Comparison of ENCODE assay signal across 18 cellular contexts in genomic region chr11:110019659-110020058, GRCh38.
A peak's percentile ranks its signal among the peaks of the same experiment; 100 is the strongest.
DNase-seq lines count a peak whose midpoint lies in the region; ATAC-seq, FAIRE-seq and TF ChIP-seq lines count a peak whose summit lies in the region.
"Had no signal": no experiment of that assay in that cellular context is flagged by ENCODE, and none has a peak within 500 bp of the region (broad histone marks: within the 10 kb centered on the region; RNA-seq: fewer than 3 reads in every experiment).

No MANE protein-coding gene starts in this region.

- peak; percentile 39 for DNase-seq in KBM-7
- DNase-seq in OCI-LY7 (ENCODE audit: low spot score) = no peak
- DNase-seq in GM12878 (ENCODE audit: low read depth, low spot score) = no peak
- no peak for DNase-seq in mucosa of gallbladder (ENCODE audit: low spot score)
- no peak for DNase-seq in MG63
- DNase-seq in NCI-H345 (lab: John Stamatoyannopoulos, UW) = no peak
- DNase-seq: C1 segment of cervical spinal cord; Caco-2; CD4-positive, CD25-positive, alpha-beta regulatory T cell; CD8-positive, alpha-beta T cell; DMS153; DND-41; H9 had no signal

- intact Hi-C loops in OCI-LY7 (cut with micrococcal nuclease; ENCODE audit: unreplicated experiment) = no loop called here
- intact Hi-C loops in GM12878 (cut with micrococcal nuclease; ENCODE audit: unreplicated experiment) = no loop called here

- H3K9me3 ChIP-seq in OCI-LY7 (ENCODE audit: low read length) (no peaks in the 10 kb centered on the region), GM12878 (replicated peaks; ENCODE audit: control insufficient read depth, insufficient read depth, low read length) (peaks cover 5% of the 10 kb centered on the region), MG63 (no peaks in the 10 kb centered on the region)
- H3K9me3 ChIP-seq: Caco-2 had no signal

- H3K36me3 ChIP-seq in OCI-LY7 (ENCODE audit: insufficient read depth, low read length) (no peaks in the 10 kb centered on the region), GM12878 (ENCODE audit: control insufficient read depth in 2 of 2, insufficient read depth in 2 of 2, low read length in 1 of 2) (no peaks in the 10 kb centered on the region), MG63 (no peaks in the 10 kb centered on the region)

- no peak overlapping the region for H3K4me3 ChIP-seq in OCI-LY7 (ENCODE audit: low read depth, low read length, poor library complexity, severe bottlenecking)
- no peak overlapping the region for H3K4me3 ChIP-seq in GM12878
- H3K4me3 ChIP-seq in MG63 = no peak overlapping the region
- H3K4me3 ChIP-seq: GM23338 had no signal

- H3K79me2 ChIP-seq in OCI-LY7 (ENCODE audit: insufficient read depth, low read depth, low read length) = no peaks in the 10 kb centered on the region
- H3K79me2 ChIP-seq in GM12878 (ENCODE audit: control insufficient read depth, insufficient read depth, low read length) = no peaks in the 10 kb centered on the region

- H3K4me2 ChIP-seq in OCI-LY7 (ENCODE audit: low read length) (no peak overlapping the region), GM12878 (ENCODE audit: control insufficient read depth, insufficient read depth) (no peak overlapping the region)
- H3K4me2 ChIP-seq: GM23338 had no signal

- H3K9me2 ChIP-seq in OCI-LY7 (ENCODE audit: insufficient read depth, low read length) = no peaks in the 10 kb centered on the region

- TF ChIP-seq RAD21 in GM12878 (IDR thresholded peaks at IDR 0.05; ENCODE audit: insufficient read depth, low read depth, low read length) = no peak

- no peak for TF ChIP-seq CTCF in OCI-LY7 (conservative IDR thresholded peaks at IDR 0.05; ENCODE audit: low read length)
- no peak for TF ChIP-seq CTCF in GM12878 (IDR thresholded peaks at IDR 0.05 in 2 of 3, conservative IDR thresholded peaks at IDR 0.05 in 1 of 3; ENCODE audit: control insufficient read depth in 2 of 3, extremely low read depth in 1 of 3, insufficient read depth in 1 of 3, low read depth in 3 of 3, low read length in 3 of 3)

- RAD21 ChIA-PET in GM12878 (lab: Charles Lee; ENCODE audit: unreplicated experiment) = no interaction called here

- no peak for FAIRE-seq in GM12878 (lab: Jason Lieb, UNC)
- FAIRE-seq: G401.6, GM18507 had no signal

- no peaks in the 10 kb centered on the region for H3K27me3 ChIP-seq in GM12878 (replicated peaks in 1 of 2; ENCODE audit: control insufficient read depth in 2 of 2, insufficient read depth in 2 of 2, low read length in 1 of 2)
- H3K27me3 ChIP-seq in MG63 = no peaks in the 10 kb centered on the region

- no peak for TF ChIP-seq EP300 in GM12878 (IDR thresholded peaks at IDR 0.05; ENCODE audit: borderline replicate concordance in 1 of 2, control insufficient read depth in 1 of 2, low read depth in 2 of 2, low read length in 2 of 2)

- no peak overlapping the region for H3K9ac ChIP-seq in GM12878 (ENCODE audit: control insufficient read depth, insufficient read depth, low read length)

- POLR2A ChIA-PET in OCI-LY7 (lab: Charles Lee) (interaction anchor here (1.4 kb wide), 1 partner anchor 7 kb away, joined by 4 read pairs; no protein-coding TSS in a partner anchor), GM12878 (lab: Charles Lee) (no interaction called here)

- 49% methylated on average over 3 of the region's 3 CpGs for WGBS in GM12878 (ENCODE audit: insufficient coverage, insufficient replicate concordance, low lambda C conversion rate, missing lambda C conversion rate)

- SMC1A ChIA-PET in GM12878 (lab: Charles Lee; ENCODE audit: uncharacterized antibody, unreplicated experiment) = interaction anchor here (1.0 kb wide), 1 partner anchor 19 kb away, joined by 4 read pairs; no protein-coding TSS in a partner anchor

- peak overlapping the region; percentile 21; the same call in 1 of the 2 replicates for H2AFZ ChIP-seq in OCI-LY7 (ENCODE audit: low read length)
- H2AFZ ChIP-seq in GM12878 (ENCODE audit: control insufficient read depth, low read depth, low read length) = no peak overlapping the region
- H2AFZ ChIP-seq: GM23338 had no signal

- CTCF ChIA-PET in OCI-LY7 (lab: Charles Lee; ENCODE audit: unreplicated experiment) (no interaction called here), GM12878 (lab: Yijun Ruan, JAX) (no interaction called here)

- H3K4me1 ChIP-seq in OCI-LY7 (ENCODE audit: insufficient read depth, low read length, poor library complexity, severe bottlenecking) = no peaks in the 10 kb centered on the region
- H3K4me1 ChIP-seq in GM12878 (ENCODE audit: control insufficient read depth, insufficient read depth, low read length) = peaks cover 11% of the 10 kb centered on the region
- H3K4me1 ChIP-seq: Caco-2 had no signal

- H3K27ac ChIP-seq in OCI-LY7 (ENCODE audit: low read depth, low read length, poor library complexity, severe bottlenecking) (no peak overlapping the region), GM12878 (ENCODE audit: control insufficient read depth, insufficient read depth) (no peak overlapping the region)

- TF ChIP-seq POLR2A in GM12878 (IDR thresholded peaks at IDR 0.05; ENCODE audit: low read depth, low read length) = no peak

- peak; percentile 38; the same call in 2 of the 3 replicates for ATAC-seq in GM12878
- ATAC-seq in HG02678 (IDR thresholded peaks at IDR 0.05; ENCODE audit: unreplicated experiment) = no peak
- ATAC-seq: CD8-positive, alpha-beta T cell; GM23338; HCT116 had no signal

- in situ Hi-C loops in KBM-7 (cut with MboI; ENCODE audit: low pct_unique_long_range_greater_than_20kb, low sequenced_read_pairs) (no loop called here), GM12878 (cut with MboI) (no loop called here)

- H4K20me1 ChIP-seq in OCI-LY7 (ENCODE audit: insufficient read depth, low read length) = no peaks in the 10 kb centered on the region
- H4K20me1 ChIP-seq in GM12878 (ENCODE audit: control insufficient read depth, insufficient read depth) = no peaks in the 10 kb centered on the region

- BruUV-seq in OCI-LY7 (replicated peaks; lab: Mats Ljungman, UMichigan) (no TSS peak), GM12878 (replicated peaks; lab: Mats Ljungman, UMichigan) (no TSS peak)

TF ChIP-seq in GM12878, 131 proteins besides CTCF, POLR2A, EP300 and RAD21:
- TF ChIP-seq RUNX3 (IDR thresholded peaks at IDR 0.05; ENCODE audit: low read length) (peak; percentile 61), CBFB (IDR thresholded peaks at IDR 0.05; ENCODE audit: low read depth) (peak; percentile 29; the same call in 1 of the 2 replicates), NR2C2 (IDR thresholded peaks at IDR 0.05; ENCODE audit: borderline replicate concordance, control insufficient read depth, insufficient read length, low read depth) (no peak), SPI1 (IDR thresholded peaks at IDR 0.05; ENCODE audit: borderline replicate concordance, insufficient read depth, low read depth, low read length) (peak; percentile 36; the same call in 1 of the 2 replicates), BHLHE40 (IDR thresholded peaks at IDR 0.05; ENCODE audit: borderline replicate concordance in 1 of 2, low read depth in 2 of 2, low read length in 1 of 2) (peak; percentile 31 to 70; a peak in 2 of 4 replicates)
TF ChIP-seq in GM12878: peak in this region for 4.
